Comparison of ENCODE assay signal across 21 cellular contexts in the genomic region with DNA sequence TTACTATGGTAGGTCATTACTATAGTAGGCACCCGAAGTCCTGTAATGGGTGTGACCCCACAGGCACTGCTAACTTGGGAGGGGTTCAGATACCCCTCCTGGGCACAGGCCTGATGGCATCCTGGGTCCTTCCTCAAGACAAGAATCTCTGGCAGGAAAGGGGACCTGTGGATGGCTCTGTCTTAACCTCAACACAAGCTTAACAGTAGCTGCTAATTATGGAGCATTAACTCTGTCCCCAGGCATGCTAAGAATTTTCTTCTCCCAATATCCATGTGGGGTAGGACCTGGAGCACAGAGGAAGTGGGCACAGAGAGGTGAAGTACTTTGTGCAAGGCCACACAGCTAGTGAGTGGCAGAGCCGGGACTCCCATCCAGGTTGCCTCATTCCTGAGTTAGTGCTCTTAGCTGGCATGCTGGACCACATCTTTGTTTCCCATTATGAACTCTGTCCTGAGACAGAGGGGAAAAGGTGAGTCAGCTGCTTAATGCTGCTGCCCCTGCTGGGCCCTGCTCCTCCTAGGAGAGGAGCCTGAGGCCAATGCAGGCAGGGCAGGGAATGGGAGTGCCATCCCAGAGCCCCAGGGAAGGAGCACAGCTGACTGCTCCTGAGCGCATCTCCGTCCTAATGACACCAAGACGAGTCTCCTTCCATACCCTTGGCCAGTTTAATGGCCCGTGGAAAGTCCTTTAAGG. TPM values are rescaled to one million over a fixed set of nuclear protein-coding genes. Genes with fewer than 3 reads are reported as not detected.
DNase-seq lines count a peak whose midpoint lies in the region; ATAC-seq and TF ChIP-seq lines count a peak whose summit lies in the region.
"Had no signal": no experiment of that assay in that cellular context is flagged by ENCODE, and none has a peak within 500 bp of the region (broad histone marks: within the 10 kb centered on the region; RNA-seq: fewer than 3 reads in every experiment).

No MANE protein-coding gene starts in this region.

- no peak overlapping the region for H2BK120ac ChIP-seq in mesenchymal stem cell (ENCODE audit: low read depth, low read length)

- H3K4me1 Mint-ChIP-seq in osteocyte (ENCODE audit: unreplicated experiment) (peaks cover 13% of the 10 kb centered on the region), mesothelial cell of epicardium (no peaks in the 10 kb centered on the region)
- H3K4me1 Mint-ChIP-seq: activated naive CD8-positive, alpha-beta T cell treated with anti-CD3 and anti-CD28 coated beads, Interleukin-2, amount 50 U/mL, for 24 hours had no signal

- no peak for TF ChIP-seq RAD21 in HCT116 (IDR thresholded peaks at IDR 0.05; ENCODE audit: low read depth)

- CTCF ChIA-PET in HCT116 (lab: Charles Lee) = no interaction called here

- intact Hi-C loops in HCT116 (cut with micrococcal nuclease) = no loop called here

- H3K27ac Mint-ChIP-seq in osteocyte (ENCODE audit: unreplicated experiment) = no peak overlapping the region
- no peak overlapping the region for H3K27ac Mint-ChIP-seq in mesothelial cell of epicardium
- H3K27ac Mint-ChIP-seq: activated CD4-positive, alpha-beta memory T cell treated with anti-CD3 and anti-CD28 coated beads for 36 hours; activated naive CD8-positive, alpha-beta T cell treated with anti-CD3 and anti-CD28 coated beads, Interleukin-2, amount 50 U/mL, for 24 hours had no signal

- TF ChIP-seq CTCF in AG10803 (conservative IDR thresholded peaks at IDR 0.05; ENCODE audit: low read length) (no peak), HCT116 (IDR thresholded peaks at IDR 0.05 in 2 of 3, conservative IDR thresholded peaks at IDR 0.05 in 1 of 3; ENCODE audit: borderline replicate concordance in 1 of 3, insufficient read depth in 1 of 3, low read depth in 2 of 3, low read length in 2 of 3) (no peak), astrocyte of the spinal cord (IDR thresholded peaks at IDR 0.05; ENCODE audit: low read depth, low read length) (no peak), coronary artery (IDR thresholded peaks at IDR 0.05) (no peak), osteocyte (IDR thresholded peaks at IDR 0.05) (no peak), mesothelial cell of epicardium (IDR thresholded peaks at IDR 0.05; ENCODE audit: unreplicated experiment) (no peak)

- no peaks in the 10 kb centered on the region for H3K9me2 ChIP-seq in HCT116 (ENCODE audit: insufficient read depth)

- peak overlapping the region in 1 of 2 experiments; percentile 74 for H3K14ac ChIP-seq in mesenchymal stem cell (ENCODE audit: low read length in 2 of 2)

- peak; percentile 45 for ATAC-seq in HCT116
- ATAC-seq: activated naive CD8-positive, alpha-beta T cell treated with anti-CD3 and anti-CD28 coated beads, Interleukin-2, amount 50 U/mL, for 24 hours had no signal

- H3K18ac ChIP-seq in mesenchymal stem cell (ENCODE audit: low read depth in 1 of 2, low read length in 2 of 2) = peak overlapping the region in 1 of 2 experiments; percentile 2

- H2BK5ac ChIP-seq in mesenchymal stem cell (ENCODE audit: low read depth, low read length, poor library complexity, severe bottlenecking) = no peak overlapping the region

- H2AFZ ChIP-seq in HCT116 (ENCODE audit: low read depth, low read length, poor library complexity, severe bottlenecking) (no peak overlapping the region), mesenchymal stem cell (ENCODE audit: low read depth, low read length) (no peak overlapping the region)

- H3K23ac ChIP-seq in mesenchymal stem cell (ENCODE audit: low read length in 2 of 2) = no peak overlapping the region

- H3K4me3 Mint-ChIP-seq in osteocyte (ENCODE audit: unreplicated experiment) (no peak overlapping the region), mesothelial cell of epicardium (no peak overlapping the region)
- H3K4me3 Mint-ChIP-seq: activated CD4-positive, alpha-beta memory T cell treated with anti-CD3 and anti-CD28 coated beads for 36 hours; activated naive CD8-positive, alpha-beta T cell treated with anti-CD3 and anti-CD28 coated beads, Interleukin-2, amount 50 U/mL, for 24 hours had no signal

- H3K27ac ChIP-seq in HCT116 (ENCODE audit: low read depth, low read length) (no peak overlapping the region), mesenchymal stem cell (ENCODE audit: low read length, poor library complexity, severe bottlenecking) (no peak overlapping the region), coronary artery (no peak overlapping the region)
- H3K27ac ChIP-seq: esophagus squamous epithelium had no signal

- H4K20me1 ChIP-seq in HCT116 (ENCODE audit: insufficient read depth) = no peaks in the 10 kb centered on the region

- POLR2A ChIA-PET in HCT116 (lab: Charles Lee) = no interaction called here

- no peaks in the 10 kb centered on the region for H3K9me3 ChIP-seq in HCT116 (ENCODE audit: control insufficient read depth in 1 of 2, insufficient read depth in 1 of 2, low read depth in 1 of 2, low read length in 2 of 2)
- no peaks in the 10 kb centered on the region for H3K9me3 ChIP-seq in mesenchymal stem cell (ENCODE audit: control insufficient read depth, low read length)
- H3K9me3 ChIP-seq: esophagus squamous epithelium had no signal

- RAD21 ChIA-PET in HCT116 (lab: Charles Lee; ENCODE audit: low non-redundant PET in 1 of 2, low total read pairs in 2 of 2, uncharacterized antibody in 2 of 2, unreplicated experiment in 2 of 2) = no interaction called here

- H3K36me3 ChIP-seq in HCT116 (ENCODE audit: control insufficient read depth in 1 of 2, insufficient read depth in 2 of 2, low read length in 2 of 2) (no peaks in the 10 kb centered on the region), mesenchymal stem cell (ENCODE audit: control insufficient read depth in 1 of 2, insufficient read depth in 2 of 2, low read depth in 1 of 2, low read length in 2 of 2) (no peaks in the 10 kb centered on the region)
- H3K36me3 ChIP-seq: esophagus squamous epithelium had no signal

- H3K79me1 ChIP-seq in mesenchymal stem cell (replicated peaks; ENCODE audit: low read length, poor library complexity, severe bottlenecking) = no peaks in the 10 kb centered on the region

- BruUV-seq in HCT116 (replicated peaks; lab: Mats Ljungman, UMichigan) = no TSS peak

- H3K9me3 Mint-ChIP-seq in osteocyte (ENCODE audit: unreplicated experiment) (no peaks in the 10 kb centered on the region), mesothelial cell of epicardium (no peaks in the 10 kb centered on the region)
- H3K9me3 Mint-ChIP-seq: activated CD4-positive, alpha-beta memory T cell treated with anti-CD3 and anti-CD28 coated beads for 36 hours; activated naive CD8-positive, alpha-beta T cell treated with anti-CD3 and anti-CD28 coated beads, Interleukin-2, amount 50 U/mL, for 24 hours had no signal

- peaks cover 0 to 7% of the 10 kb centered on the region in 2 experiments; a peak in 1 of 4 replicates for H3K4me1 ChIP-seq in HCT116 (ENCODE audit: control insufficient read depth in 1 of 2, insufficient read depth in 2 of 2, low read length in 2 of 2)
- peaks cover 7% of the 10 kb centered on the region for H3K4me1 ChIP-seq in mesenchymal stem cell (ENCODE audit: control insufficient read depth, insufficient read depth, low read depth, low read length)

- in situ Hi-C loops in astrocyte of the spinal cord (cut with HindIII; ENCODE audit: low sequenced_read_pairs) = no loop called here

- H3K27me3 ChIP-seq in HCT116 (ENCODE audit: insufficient read depth, low read length) (no peaks in the 10 kb centered on the region), mesenchymal stem cell (ENCODE audit: control insufficient read depth in 1 of 2, insufficient read depth in 1 of 2, low read length in 2 of 2) (peaks cover 0 to 11% of the 10 kb centered on the region in 2 experiments)

- no peak overlapping the region for H4K91ac ChIP-seq in mesenchymal stem cell (ENCODE audit: low read length)

- H3K9ac ChIP-seq in HCT116 (ENCODE audit: low read length) (no peak overlapping the region), mesenchymal stem cell (ENCODE audit: low read length) (no peak overlapping the region)

- H3K4me3 ChIP-seq in AG10803 (ENCODE audit: low read length) (no peak overlapping the region), HCT116 (replicated peaks in 1 of 2; ENCODE audit: low read depth in 1 of 2, low read length in 2 of 2) (no peak overlapping the region), astrocyte of the spinal cord (ENCODE audit: low read depth, low read length) (no peak overlapping the region), mesenchymal stem cell (ENCODE audit: insufficient read depth in 1 of 2, low read depth in 1 of 2, low read length in 2 of 2) (no peak overlapping the region), coronary artery (no peak overlapping the region)
- H3K4me3 ChIP-seq: esophagus squamous epithelium had no signal

- no peak overlapping the region for H2BK12ac ChIP-seq in mesenchymal stem cell (ENCODE audit: low read length in 2 of 2)

- H3K27me3 Mint-ChIP-seq in osteocyte (ENCODE audit: unreplicated experiment) (no peaks in the 10 kb centered on the region), mesothelial cell of epicardium (ENCODE audit: low read depth) (no peaks in the 10 kb centered on the region)
- H3K27me3 Mint-ChIP-seq: activated CD4-positive, alpha-beta memory T cell treated with anti-CD3 and anti-CD28 coated beads for 36 hours; activated naive CD8-positive, alpha-beta T cell treated with anti-CD3 and anti-CD28 coated beads, Interleukin-2, amount 50 U/mL, for 24 hours had no signal

- H4K8ac ChIP-seq in mesenchymal stem cell (ENCODE audit: low read length) = no peak overlapping the region

- no peak overlapping the region for H3K4ac ChIP-seq in mesenchymal stem cell (ENCODE audit: low read depth in 1 of 2, low read length in 2 of 2)

- H3K36me3 Mint-ChIP-seq in osteocyte (ENCODE audit: unreplicated experiment) = no peaks in the 10 kb centered on the region
- H3K36me3 Mint-ChIP-seq in mesothelial cell of epicardium = no peaks in the 10 kb centered on the region
- H3K36me3 Mint-ChIP-seq: activated CD4-positive, alpha-beta memory T cell treated with anti-CD3 and anti-CD28 coated beads for 36 hours had no signal

- 87% methylated on average over 6 of the region's 6 CpGs for WGBS in mesenchymal stem cell

- DNase-seq in AG10803 (ENCODE audit: low read depth) = peak; percentile 21
- DNase-seq in HCT116 (ENCODE audit: low read depth, low spot score) = no peak
- DNase-seq in astrocyte of the spinal cord (ENCODE audit: low read depth, low spot score) = peak; percentile 26
- DNase-seq in mesenchymal stem cell = peak; percentile 45
- no peak for DNase-seq in coronary artery (ENCODE audit: low spot score)
- DNase-seq in osteocyte (ENCODE audit: extremely low spot score, unreplicated experiment) = no peak
- DNase-seq in mesothelial cell of epicardium (ENCODE audit: low spot score in 2 of 2, unreplicated experiment in 2 of 2) = no peak
- no peak for DNase-seq in NCI-H748 (lab: John Stamatoyannopoulos, UW; ENCODE audit: unreplicated experiment)
- DNase-seq: activated CD4-positive, alpha-beta memory T cell treated with anti-CD3 and anti-CD28 coated beads for 36 hours; activated naive CD8-positive, alpha-beta T cell treated with anti-CD3 and anti-CD28 coated beads, Interleukin-2, amount 50 U/mL, for 24 hours; Calu3; caudate nucleus; effector CD4-positive, alpha-beta T cell; esophagus squamous epithelium; GF-D8; glutamatergic neuron; kidney glomerular epithelial cell; MV-4-11; NCI-H2081 treated with DMSO at 0.1 percent for 48 hours; stimulated activated CD4-positive, alpha-beta T cell treated with anti-CD3 and anti-CD28 coated beads, Interleukin-2, amount 100 ng/mL, for 48 hours had no signal

- H3K4me2 ChIP-seq in HCT116 (ENCODE audit: low read length) = no peak overlapping the region
- no peak overlapping the region for H3K4me2 ChIP-seq in mesenchymal stem cell (ENCODE audit: low read length, poor library complexity, severe bottlenecking)

- H3K79me2 ChIP-seq in HCT116 (ENCODE audit: insufficient read depth, low read length) = no peaks in the 10 kb centered on the region

- H2AK5ac ChIP-seq in mesenchymal stem cell (ENCODE audit: low read length, severe bottlenecking) = no peak overlapping the region

- H2BK15ac ChIP-seq in mesenchymal stem cell (ENCODE audit: low read depth, poor library complexity, severe bottlenecking) = no peak overlapping the region

- no peak for TF ChIP-seq POLR2A in HCT116 (IDR thresholded peaks at IDR 0.05; ENCODE audit: borderline replicate concordance, extremely low read depth, insufficient read depth, insufficient read length)

RNA-seq across cellular contexts. Expression of a gene that starts 32.1 kb away (rescaled TPM):
- total RNA-seq in HCT116 (2021; ENCODE audit: unreplicated experiment) = 0.32 TPM
- 0.05 TPM in 1 of 2 replicates, not detected in the other for polyA plus RNA-seq in HCT116 (2012)
- polyA plus RNA-seq in mesenchymal stem cell (2013, experiment 1 of 2) = 5.4 TPM
- 4.2 TPM for polyA plus RNA-seq in mesenchymal stem cell (2013, experiment 2 of 2)
- 2.6 and 3.1 TPM in 2 replicates for total RNA-seq in osteocyte
- total RNA-seq in mesothelial cell of epicardium = 6.4 to 9.9 TPM (median 8.2 TPM) in 3 replicates
- total RNA-seq: activated CD4-positive, alpha-beta memory T cell treated with anti-CD3 and anti-CD28 coated beads for 36 hours; mononuclear cell had no signal

Comparison
In these comparisons a context has a peak if more than half of its experiments do, and no peak if none do; other contexts are left out.
1. DNase-seq: peak in AG10803 (single experiment), astrocyte of the spinal cord (single experiment) and mesenchymal stem cell (single experiment); none in HCT116 (single experiment), coronary artery (single experiment), osteocyte (single experiment), mesothelial cell of epicardium (0 of 2) and NCI-H748 (single experiment).